Comparison of ENCODE assay signal across 8 cellular contexts in the genomic region with DNA sequence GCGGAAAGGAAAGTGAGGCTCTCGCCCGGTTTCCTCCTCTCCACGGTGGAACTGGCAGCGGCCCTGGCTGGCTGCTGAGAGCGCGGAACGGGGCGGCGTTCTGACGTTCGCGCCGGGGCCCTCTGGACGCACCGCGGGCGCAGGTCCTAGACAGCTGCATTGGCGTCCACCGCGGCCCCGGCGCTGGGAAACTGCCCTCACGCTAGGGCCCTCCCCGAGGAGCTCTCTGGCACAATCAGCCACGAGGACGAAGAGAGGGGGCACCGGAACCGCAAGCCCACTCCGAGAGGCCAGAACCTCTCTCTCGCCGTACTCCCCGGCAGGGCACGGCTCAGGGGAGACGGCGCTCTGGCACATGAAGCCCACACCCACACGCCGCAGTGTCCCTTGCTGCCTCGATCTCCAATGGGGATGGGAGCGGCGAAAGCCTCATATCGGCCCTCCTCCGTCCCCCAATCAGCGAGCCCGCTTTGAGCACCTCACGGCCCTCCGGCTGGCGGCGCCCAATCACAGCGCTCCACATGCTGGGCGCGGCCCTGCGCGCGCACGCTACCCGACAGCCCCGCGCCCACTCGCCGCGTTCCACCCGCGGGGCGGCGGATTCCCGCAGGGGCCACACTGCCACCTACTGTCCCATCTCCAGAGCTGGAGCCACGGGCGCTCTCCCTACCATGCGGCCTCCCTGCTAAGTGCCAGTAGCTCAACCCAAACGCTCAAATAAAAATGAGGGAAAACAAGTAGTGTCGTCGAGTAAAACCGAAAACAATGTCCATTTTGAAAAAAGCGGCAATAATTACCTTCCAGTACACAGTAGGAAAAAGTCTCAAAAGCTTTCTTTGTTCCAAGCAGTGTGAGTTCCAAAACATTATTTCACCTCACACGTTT. TPM values are rescaled to one million over a fixed set of nuclear protein-coding genes. Genes with fewer than 3 reads are reported as not detected.
DNase-seq lines count a peak whose midpoint lies in the region; ATAC-seq and TF ChIP-seq lines count a peak whose summit lies in the region.

No MANE protein-coding gene starts in this region.

- no peaks in the 10 kb centered on the region; the same call in 1 of the 2 replicates for H3F3A ChIP-seq in GM23338 (replicated peaks; ENCODE audit: low read depth)

- H3K27me3 ChIP-seq in GM23338 (ENCODE audit: insufficient read depth), result no peaks in the 10 kb centered on the region

- H3K27ac Mint-ChIP-seq in GM23338, result peak overlapping the region; percentile 99
- peak overlapping the region; percentile 92 for H3K27ac Mint-ChIP-seq in activated T-helper 17 cell treated with anti-CD3 and anti-CD28 coated beads, Interleukin-2, amount 50 U/mL, for 72 hours
- H3K27ac Mint-ChIP-seq in naive thymus-derived CD8-positive, alpha-beta T cell, result peak overlapping the region; percentile 82 to 96 (median 92)
- H3K27ac Mint-ChIP-seq in stimulated activated naive B cell treated with anti-CD40 and anti-IgM and Interleukin-4, amounts not matched to agents 10 μg/mL and 1 μg/mL and 100 μg/mL, for 72 hours, result peak overlapping the region; percentile 94

- H3K4me3 Mint-ChIP-seq in GM23338, result peak overlapping the region; percentile 87
- H3K4me3 Mint-ChIP-seq in activated T-helper 17 cell treated with anti-CD3 and anti-CD28 coated beads, Interleukin-2, amount 50 U/mL, for 72 hours, result peak overlapping the region; percentile 85
- peak overlapping the region; percentile 80 to 95 (median 90) for H3K4me3 Mint-ChIP-seq in naive thymus-derived CD8-positive, alpha-beta T cell
- H3K4me3 Mint-ChIP-seq in stimulated activated naive B cell treated with anti-CD40 and anti-IgM and Interleukin-4, amounts not matched to agents 10 μg/mL and 1 μg/mL and 100 μg/mL, for 72 hours, result peak overlapping the region; percentile 87 to 91

- H3K4me2 ChIP-seq in GM23338, result peak overlapping the region; percentile 88

- no peaks in the 10 kb centered on the region for H4K20me1 ChIP-seq in GM23338 (replicated peaks; ENCODE audit: insufficient read depth)

- H3K36me3 ChIP-seq in GM23338 (ENCODE audit: insufficient read depth), result peaks cover 8% of the 10 kb centered on the region; the same call in 1 of the 2 replicates

- TF ChIP-seq CTCF in GM23338 (conservative IDR thresholded peaks at IDR 0.05; ENCODE audit: low read depth in 2 of 2) (peak; percentile 62 to 86), fibroblast of mammary gland (conservative IDR thresholded peaks at IDR 0.05; ENCODE audit: control insufficient read depth, insufficient read depth, low read depth, low read length) (peak; percentile 53)

- peaks cover 48% of the 10 kb centered on the region for H3K36me3 Mint-ChIP-seq in GM23338 (ENCODE audit: low read depth)
- peaks cover 71% of the 10 kb centered on the region for H3K36me3 Mint-ChIP-seq in activated T-helper 17 cell treated with anti-CD3 and anti-CD28 coated beads, Interleukin-2, amount 50 U/mL, for 72 hours (ENCODE audit: low read depth)
- H3K36me3 Mint-ChIP-seq in naive thymus-derived CD8-positive, alpha-beta T cell, result peaks cover 0 to 31% (median 0%) of the 10 kb centered on the region in 3 donors
- peaks cover 23 to 45% of the 10 kb centered on the region in 2 donors for H3K36me3 Mint-ChIP-seq in stimulated activated naive B cell treated with anti-CD40 and anti-IgM and Interleukin-4, amounts not matched to agents 10 μg/mL and 1 μg/mL and 100 μg/mL, for 72 hours

- H3K4me1 Mint-ChIP-seq in GM23338, result peaks cover 22% of the 10 kb centered on the region
- H3K4me1 Mint-ChIP-seq in activated T-helper 17 cell treated with anti-CD3 and anti-CD28 coated beads, Interleukin-2, amount 50 U/mL, for 72 hours, result peaks cover 14% of the 10 kb centered on the region
- H3K4me1 Mint-ChIP-seq in naive thymus-derived CD8-positive, alpha-beta T cell, result peaks cover 15 to 35% (median 31%) of the 10 kb centered on the region in 4 donors
- H3K4me1 Mint-ChIP-seq in stimulated activated naive B cell treated with anti-CD40 and anti-IgM and Interleukin-4, amounts not matched to agents 10 μg/mL and 1 μg/mL and 100 μg/mL, for 72 hours, result peaks cover 19 to 33% of the 10 kb centered on the region in 2 donors

- no peak overlapping the region; the same call in 1 of the 2 replicates for H2AFZ ChIP-seq in GM23338

- peaks cover 24% of the 10 kb centered on the region for H3K4me1 ChIP-seq in GM23338 (ENCODE audit: insufficient read depth)

- peak overlapping the region; percentile 73 for H3K4me3 ChIP-seq in GM23338
- peak overlapping the region; percentile 80 for H3K4me3 ChIP-seq in fibroblast of mammary gland (ENCODE audit: control insufficient read depth, low read depth, low read length)

- no peaks in the 10 kb centered on the region for H3K9me3 Mint-ChIP-seq in GM23338
- H3K9me3 Mint-ChIP-seq in activated T-helper 17 cell treated with anti-CD3 and anti-CD28 coated beads, Interleukin-2, amount 50 U/mL, for 72 hours, result no peaks in the 10 kb centered on the region
- no peaks in the 10 kb centered on the region for H3K9me3 Mint-ChIP-seq in naive thymus-derived CD8-positive, alpha-beta T cell
- no peaks in the 10 kb centered on the region for H3K9me3 Mint-ChIP-seq in stimulated activated naive B cell treated with anti-CD40 and anti-IgM and Interleukin-4, amounts not matched to agents 10 μg/mL and 1 μg/mL and 100 μg/mL, for 72 hours

- peak overlapping the region; percentile 94 for H3K27ac ChIP-seq in GM23338 (ENCODE audit: low read depth)

- H3K9me2 ChIP-seq in GM23338 (ENCODE audit: insufficient read depth), result no peaks in the 10 kb centered on the region

- peaks cover 7% of the 10 kb centered on the region for H3K27me3 Mint-ChIP-seq in GM23338 (ENCODE audit: insufficient read depth, low read depth, poor library complexity)
- H3K27me3 Mint-ChIP-seq in activated T-helper 17 cell treated with anti-CD3 and anti-CD28 coated beads, Interleukin-2, amount 50 U/mL, for 72 hours, result no peaks in the 10 kb centered on the region
- no peaks in the 10 kb centered on the region for H3K27me3 Mint-ChIP-seq in naive thymus-derived CD8-positive, alpha-beta T cell
- H3K27me3 Mint-ChIP-seq in stimulated activated naive B cell treated with anti-CD40 and anti-IgM and Interleukin-4, amounts not matched to agents 10 μg/mL and 1 μg/mL and 100 μg/mL, for 72 hours, result no peaks in the 10 kb centered on the region

- POLR2A ChIA-PET in naive thymus-derived CD8-positive, alpha-beta T cell (lab: Charles Lee), result interaction anchor here (0.7 to 3.3 kb wide), 3 partner anchors 12 to 1192 kb away, joined by 3 to 50 read pairs (median 3); a partner anchor contains a TSS

- peaks cover 51% of the 10 kb centered on the region for H3K79me2 ChIP-seq in GM23338 (replicated peaks; ENCODE audit: insufficient read depth)

- ATAC-seq in GM23338, result peak; percentile 97
- ATAC-seq in activated T-helper 17 cell treated with anti-CD3 and anti-CD28 coated beads, Interleukin-2, amount 50 U/mL, for 72 hours (replicated peaks), result peak; percentile 99
- peak; percentile 95 to 96 for ATAC-seq in naive thymus-derived CD8-positive, alpha-beta T cell
- peak; percentile 97 to 98 for ATAC-seq in stimulated activated naive B cell treated with anti-CD40 and anti-IgM and Interleukin-4, amounts not matched to agents 10 μg/mL and 1 μg/mL and 100 μg/mL, for 72 hours (replicated peaks)

- peak; percentile 98 for DNase-seq in ELF-1 (ENCODE audit: low read depth, low spot score)
- DNase-seq in GM23338 (ENCODE audit: low spot score), result peak; percentile 95
- peak; percentile 93 to 98 for DNase-seq in Kasumi-1 (lab: John Stamatoyannopoulos, UW)
- peak; percentile 95 for DNase-seq in RKO (ENCODE audit: low spot score)
- DNase-seq in fibroblast of mammary gland (ENCODE audit: low read depth), result peak; percentile 96
- DNase-seq in naive thymus-derived CD8-positive, alpha-beta T cell, result peak; percentile 92 to 96 (median 94)
- peak; percentile 97 for DNase-seq in stimulated activated naive B cell treated with anti-CD40 and anti-IgM and Interleukin-4, amounts not matched to agents 10 μg/mL and 1 μg/mL and 100 μg/mL, for 72 hours

TF ChIP-seq in GM23338, 12 proteins besides CTCF, POLR2A, EP300 and RAD21 (continues in another document):
- TF ChIP-seq, protein P1, sequence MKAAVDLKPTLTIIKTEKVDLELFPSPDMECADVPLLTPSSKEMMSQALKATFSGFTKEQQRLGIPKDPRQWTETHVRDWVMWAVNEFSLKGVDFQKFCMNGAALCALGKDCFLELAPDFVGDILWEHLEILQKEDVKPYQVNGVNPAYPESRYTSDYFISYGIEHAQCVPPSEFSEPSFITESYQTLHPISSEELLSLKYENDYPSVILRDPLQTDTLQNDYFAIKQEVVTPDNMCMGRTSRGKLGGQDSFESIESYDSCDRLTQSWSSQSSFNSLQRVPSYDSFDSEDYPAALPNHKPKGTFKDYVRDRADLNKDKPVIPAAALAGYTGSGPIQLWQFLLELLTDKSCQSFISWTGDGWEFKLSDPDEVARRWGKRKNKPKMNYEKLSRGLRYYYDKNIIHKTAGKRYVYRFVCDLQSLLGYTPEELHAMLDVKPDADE (IDR thresholded peaks at IDR 0.05), result 0 out of 2 replicates have a peak, but pooled peaks have one; percentile 25

RNA-seq across cellular contexts. Expression of a gene that starts 11.8 kb away (rescaled TPM):
- 128 and 141 TPM in 2 replicates for total RNA-seq in GM23338 (2014; rRNA removed; shearing (Covaris generic))
- 53.2 TPM in 2 replicates for polyA plus RNA-seq in GM23338 (2016; fragmentation: Nextera tagmentation; extraction: Ambion mirVana)
- total RNA-seq in activated T-helper 17 cell treated with anti-CD3 and anti-CD28 coated beads, Interleukin-2, amount 50 U/mL, for 72 hours, result 10 to 100 TPM; 71.2 to 88.3 TPM
- 10 to 100 TPM; 45.2 to 48.5 TPM for total RNA-seq in naive thymus-derived CD8-positive, alpha-beta T cell
- 10 to 100 TPM; 31.7 to 43.6 (median 36.0) TPM for polyA plus RNA-seq in naive thymus-derived CD8-positive, alpha-beta T cell

RNA-seq across cellular contexts. Expression of a gene that starts 12.0 kb away (rescaled TPM):
- 11.3 and 14.5 TPM in 2 replicates for total RNA-seq in GM23338 (2014; rRNA removed; shearing (Covaris generic))
- polyA plus RNA-seq in GM23338 (2016; fragmentation: Nextera tagmentation; extraction: Ambion mirVana), result 4.3 and 8.8 TPM in 2 replicates
- 10 to 100 TPM in 1 of 2 donors, 1 to 10 TPM in 1; 9.1 to 14.8 TPM for total RNA-seq in activated T-helper 17 cell treated with anti-CD3 and anti-CD28 coated beads, Interleukin-2, amount 50 U/mL, for 72 hours
- 10 to 100 TPM; 10.6 to 13.9 TPM for total RNA-seq in naive thymus-derived CD8-positive, alpha-beta T cell
- 1 to 10 TPM; 4.0 to 6.1 (median 5.9) TPM for polyA plus RNA-seq in naive thymus-derived CD8-positive, alpha-beta T cell

Comparison
In these comparisons a context has a peak if more than half of its experiments do, and no peak if none do; other contexts are left out.
1. Peak in every context shown above with its lines: DNase-seq, ATAC-seq, H3K4me3 ChIP-seq and H3K27ac ChIP-seq.